ENCODE assay signal across 28 cellular contexts in the genomic region with DNA sequence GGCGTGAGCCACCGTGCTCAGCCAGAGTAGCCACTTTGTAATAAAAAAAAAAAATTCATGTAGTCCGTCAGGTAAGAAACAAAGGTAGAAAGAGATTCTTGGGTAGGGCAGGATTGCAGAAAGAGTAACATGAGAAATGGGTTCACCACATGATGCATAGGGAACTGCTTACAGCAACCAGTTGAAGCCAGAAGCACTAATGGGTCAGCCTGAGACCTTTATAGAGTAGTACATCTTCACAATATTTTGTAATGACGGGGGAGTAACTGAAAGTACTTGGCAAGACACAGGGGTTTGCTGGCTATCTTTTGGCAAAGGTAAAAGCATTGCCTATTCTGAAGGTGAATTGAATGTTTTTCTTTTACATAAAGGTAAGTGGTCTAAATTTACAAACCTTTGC.
"Had no signal": no experiment of that assay in that cellular context is flagged by ENCODE, and none has a peak within 500 bp of the region (broad histone marks: within the 10 kb centered on the region; RNA-seq: fewer than 3 reads in every experiment).

No MANE protein-coding gene starts in this region.

- H3K27ac ChIP-seq: coronary artery, esophagus muscularis mucosa, foreskin keratinocyte, ovary, sigmoid colon, stomach, thyroid gland had no signal

- H3K36me3 ChIP-seq: ovary, thyroid gland had no signal

- H3K9me3 Mint-ChIP-seq: immature natural killer cell; memory B cell; mesothelial cell of epicardium; naive B cell; natural killer cell treated with Interleukin-12 subunit alpha and Interleukin-12 subunit beta and Interleukin-15 and Interleukin-18, amount 100 ng/mL, for 72 hours; stimulated activated effector memory CD8-positive, alpha-beta T cell treated with anti-CD3 and anti-CD28 coated beads, Interleukin-12 subunit alpha, Interleukin-12 subunit beta, amount 100 ng/mL, for 72 hours had no signal

- H3K27ac Mint-ChIP-seq: memory B cell; mesothelial cell of epicardium; natural killer cell treated with Interleukin-12 subunit alpha and Interleukin-12 subunit beta and Interleukin-15 and Interleukin-18, amount 100 ng/mL, for 72 hours; stimulated activated effector memory CD8-positive, alpha-beta T cell treated with anti-CD3 and anti-CD28 coated beads, Interleukin-12 subunit alpha, Interleukin-12 subunit beta, amount 100 ng/mL, for 72 hours had no signal

- H3K9me3 ChIP-seq: esophagus muscularis mucosa, mucosa of descending colon, ovary, sigmoid colon, stomach, thyroid gland had no signal

- H3K36me3 Mint-ChIP-seq: natural killer cell treated with Interleukin-12 subunit alpha and Interleukin-12 subunit beta and Interleukin-15 and Interleukin-18, amount 100 ng/mL, for 72 hours had no signal

- H3K27me3 Mint-ChIP-seq: memory B cell; naive B cell; natural killer cell treated with Interleukin-12 subunit alpha and Interleukin-12 subunit beta and Interleukin-15 and Interleukin-18, amount 100 ng/mL, for 72 hours had no signal

- H3K27me3 ChIP-seq: esophagus muscularis mucosa, foreskin keratinocyte, ovary, sigmoid colon, stomach, thyroid gland had no signal

- H3K4me1 ChIP-seq: foreskin keratinocyte had no signal

- H3K4me3 Mint-ChIP-seq: immature natural killer cell; memory B cell; mesothelial cell of epicardium; naive B cell; natural killer cell treated with Interleukin-12 subunit alpha and Interleukin-12 subunit beta and Interleukin-15 and Interleukin-18, amount 100 ng/mL, for 72 hours; stimulated activated effector memory CD8-positive, alpha-beta T cell treated with anti-CD3 and anti-CD28 coated beads, Interleukin-12 subunit alpha, Interleukin-12 subunit beta, amount 100 ng/mL, for 72 hours had no signal

- H3K4me3 ChIP-seq: coronary artery, esophagus muscularis mucosa, lung, mucosa of descending colon, ovary, sigmoid colon, stomach, thyroid gland had no signal

- DNase-seq: dermis blood vessel endothelial cell; effector memory CD4-positive, alpha-beta T cell; foreskin keratinocyte; glutamatergic neuron; hypothalamus; immature natural killer cell; islet precursor cell; kidney glomerular epithelial cell; left colon; mucosa of descending colon; naive B cell; nucleus accumbens; ovary; right cardiac atrium; sigmoid colon; stimulated activated CD4-positive, alpha-beta T cell treated with anti-CD3 and anti-CD28 coated beads, Interleukin-2, amount 100 ng/mL, for 24 hours; stimulated activated CD4-positive, alpha-beta T cell treated with anti-CD3 and anti-CD28 coated beads, Interleukin-4, amount 100 ng/mL, for 24 hours; stimulated activated naive CD4-positive, alpha-beta T cell treated with Interleukin-2 at 50 U/mL for 16 hours; stomach; trophoblast cell had no signal

- ATAC-seq: foreskin keratinocyte; left colon; mucosa of descending colon; natural killer cell treated with Interleukin-12 subunit alpha and Interleukin-12 subunit beta and Interleukin-15 and Interleukin-18, amount 100 ng/mL, for 72 hours; right cardiac atrium; stimulated activated effector memory CD8-positive, alpha-beta T cell treated with anti-CD3 and anti-CD28 coated beads, Interleukin-12 subunit alpha, Interleukin-12 subunit beta, amount 100 ng/mL, for 72 hours had no signal
